ENCODE assay signal across 8 cellular contexts in the genomic region with DNA sequence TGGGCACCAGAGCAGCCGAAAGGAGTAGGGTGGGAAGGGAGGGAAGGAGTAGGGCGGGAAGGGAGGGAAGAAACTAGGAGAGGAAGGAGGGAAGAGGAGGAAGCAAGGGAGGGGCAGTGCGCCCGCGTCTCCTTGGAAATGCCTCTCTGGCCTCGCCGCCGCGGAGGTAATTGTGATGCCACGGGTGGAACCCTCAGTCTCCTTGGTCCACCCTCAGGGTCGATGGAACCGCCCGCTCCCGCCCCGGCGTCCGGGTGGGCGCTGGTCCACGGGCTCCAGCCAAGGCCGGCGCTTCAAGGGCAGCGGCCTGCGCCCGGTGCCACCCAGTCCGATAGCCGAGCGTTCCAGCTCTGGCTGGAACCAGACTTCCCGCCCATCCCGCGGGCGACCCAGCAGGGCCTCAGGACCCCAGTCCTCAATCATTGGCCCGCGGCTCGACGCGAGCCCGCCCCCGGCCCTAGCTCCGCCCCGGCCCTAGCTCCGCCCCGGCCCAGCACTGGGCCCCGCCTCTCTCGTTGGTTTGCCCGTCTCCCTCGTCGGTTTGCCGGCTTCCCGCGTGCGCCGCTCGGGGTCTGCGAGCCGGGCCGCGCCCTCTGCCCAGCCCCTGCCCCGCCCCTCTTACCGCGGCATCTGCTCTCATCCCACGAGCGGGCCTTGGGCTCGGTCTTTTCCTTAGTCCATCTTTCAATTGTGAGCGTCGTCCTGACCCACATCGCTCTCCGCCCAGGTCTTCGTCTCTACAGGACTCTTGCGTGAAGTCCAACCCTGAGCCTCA. TPM values are rescaled to one million over a fixed set of nuclear protein-coding genes. Genes with fewer than 3 reads are reported as not detected.
DNase-seq lines count a peak whose midpoint lies in the region; ATAC-seq and TF ChIP-seq lines count a peak whose summit lies in the region.

No MANE protein-coding gene starts in this region.

- H3K27ac Mint-ChIP-seq in activated naive CD8-positive, alpha-beta T cell treated with anti-CD3 and anti-CD28 coated beads, Interleukin-2, amount 50 U/mL, for 24 hours = peak overlapping the region; percentile 89

- H3K36me3 ChIP-seq in cardiac muscle cell (peaks cover 13% of the 10 kb centered on the region), parathyroid adenoma (ENCODE audit: control insufficient read depth, insufficient read depth, low read length) (no peaks in the 10 kb centered on the region), tibial artery (peaks cover 11 to 28% (median 23%) of the 10 kb centered on the region in 3 donors)

- peaks cover 17% of the 10 kb centered on the region for H3K4me1 Mint-ChIP-seq in activated naive CD8-positive, alpha-beta T cell treated with anti-CD3 and anti-CD28 coated beads, Interleukin-2, amount 50 U/mL, for 24 hours

- H3K27ac ChIP-seq in cardiac muscle cell (peak overlapping the region; percentile 89), parathyroid adenoma (peak overlapping the region; percentile 51), tibial artery (peak overlapping the region; percentile 90 to 98)

- DNase-seq in GM04504 (ENCODE audit: low read depth) (peak; percentile 68), HEK293T (ENCODE audit: extremely low spot score) (peak; percentile 85), NCI-H1092 treated with DMSO at 0.1 percent for 48 hours (lab: John Stamatoyannopoulos, UW) (peak; percentile 89), SKM-1 treated with dmso at 0.1 percent for 144 hours (lab: John Stamatoyannopoulos, UW; ENCODE audit: unreplicated experiment) (peak; percentile 65), cardiac muscle cell (ENCODE audit: low read depth in 1 of 2, low spot score in 1 of 2) (peak; percentile 95 to 97), tibial artery (peak; percentile 89 to 96)
- peak; percentile 95 for DNase-seq in activated naive CD8-positive, alpha-beta T cell treated with anti-CD3 and anti-CD28 coated beads, Interleukin-2, amount 50 U/mL, for 24 hours

- no peak for TF ChIP-seq CTCF in cardiac muscle cell (IDR thresholded peaks at IDR 0.05; ENCODE audit: low read depth, low read length)
- TF ChIP-seq CTCF in parathyroid adenoma (IDR thresholded peaks at IDR 0.05) = peak; percentile 48
- TF ChIP-seq CTCF in tibial artery (IDR thresholded peaks at IDR 0.05) = no peak

- H3K27me3 ChIP-seq in cardiac muscle cell = no peaks in the 10 kb centered on the region
- no peaks in the 10 kb centered on the region for H3K27me3 ChIP-seq in parathyroid adenoma (ENCODE audit: control insufficient read depth, insufficient read depth, low read length)
- no peaks in the 10 kb centered on the region for H3K27me3 ChIP-seq in tibial artery

- H3K4me1 ChIP-seq in cardiac muscle cell (ENCODE audit: low read depth) = peaks cover 12% of the 10 kb centered on the region
- H3K4me1 ChIP-seq in parathyroid adenoma = no peaks in the 10 kb centered on the region
- H3K4me1 ChIP-seq in tibial artery = peaks cover 0 to 23% (median 15%) of the 10 kb centered on the region in 4 donors

- POLR2A ChIA-PET in HEK293T (lab: Yijun Ruan, JAX) = interaction anchor here (0.7 to 15.7 kb wide), 18 partner anchors 9 to 241 kb away, joined by 3 to 309 read pairs (median 4); partner anchors contain the start of genes BLTP2, FAM222B, NEK8 and PHF12

- peak overlapping the region; percentile 94 for H2AFZ ChIP-seq in parathyroid adenoma

- peak overlapping the region; percentile 67 for H3K4me2 ChIP-seq in parathyroid adenoma (ENCODE audit: low read length)

- peaks cover 3% of the 10 kb centered on the region for H3K36me3 Mint-ChIP-seq in activated naive CD8-positive, alpha-beta T cell treated with anti-CD3 and anti-CD28 coated beads, Interleukin-2, amount 50 U/mL, for 24 hours (ENCODE audit: low read depth)

- H3K27me3 Mint-ChIP-seq in activated naive CD8-positive, alpha-beta T cell treated with anti-CD3 and anti-CD28 coated beads, Interleukin-2, amount 50 U/mL, for 24 hours = peaks cover 14% of the 10 kb centered on the region

- H3K4me3 ChIP-seq in cardiac muscle cell (peak overlapping the region; percentile 36), parathyroid adenoma (ENCODE audit: low read depth, low read length) (peak overlapping the region; percentile 60), tibial artery (peak overlapping the region; percentile 60 to 72)

- intact Hi-C loops in tibial artery (cut with DNase I; ENCODE audit: low total_unique reads) = no loop called here

- peak overlapping the region; percentile 83 for H3K4me3 Mint-ChIP-seq in activated naive CD8-positive, alpha-beta T cell treated with anti-CD3 and anti-CD28 coated beads, Interleukin-2, amount 50 U/mL, for 24 hours

- ATAC-seq in activated naive CD8-positive, alpha-beta T cell treated with anti-CD3 and anti-CD28 coated beads, Interleukin-2, amount 50 U/mL, for 24 hours = peak; percentile 87

- H3K9me3 ChIP-seq in cardiac muscle cell (ENCODE audit: low read depth) (no peaks in the 10 kb centered on the region), parathyroid adenoma (ENCODE audit: control insufficient read depth, low read length) (no peaks in the 10 kb centered on the region), tibial artery (no peaks in the 10 kb centered on the region)

- CTCF ChIA-PET in HEK293T (lab: Yijun Ruan, JAX) = interaction anchor here (0.7 to 2.8 kb wide), 6 partner anchors 8 to 122 kb away, joined by 3 to 14 read pairs (median 4); partner anchors contain the start of genes RPL23A and TLCD1

- H3K9me3 Mint-ChIP-seq in activated naive CD8-positive, alpha-beta T cell treated with anti-CD3 and anti-CD28 coated beads, Interleukin-2, amount 50 U/mL, for 24 hours = no peaks in the 10 kb centered on the region

- H3K79me2 ChIP-seq in parathyroid adenoma = no peaks in the 10 kb centered on the region

- peak overlapping the region; percentile 30 for H3K9ac ChIP-seq in parathyroid adenoma

TF ChIP-seq in HEK293T, 16 proteins besides CTCF, POLR2A, EP300 and RAD21:
- TF ChIP-seq FOXM1 (IDR thresholded peaks at IDR 0.05; ENCODE audit: borderline replicate concordance) = no peak
- no peak for TF ChIP-seq FOXA1 (IDR thresholded peaks at IDR 0.05)
- TF ChIP-seq SP1 (IDR thresholded peaks at IDR 0.05) = no peak; the same call in 1 of the 2 replicates
- no peak for TF ChIP-seq LEF1 (IDR thresholded peaks at IDR 0.05; ENCODE audit: borderline replicate concordance)
- TF ChIP-seq NFRKB (IDR thresholded peaks at IDR 0.05) = no peak
- no peak for TF ChIP-seq CTBP1 (IDR thresholded peaks at IDR 0.05; ENCODE audit: borderline replicate concordance)
- no peak for TF ChIP-seq FOXK2 (IDR thresholded peaks at IDR 0.05)
- no peak for TF ChIP-seq SUZ12 (IDR thresholded peaks at IDR 0.05)
- TF ChIP-seq L3MBTL2 (conservative IDR thresholded peaks at IDR 0.05) = peak; percentile 94
- TF ChIP-seq TARDBP (IDR thresholded peaks at IDR 0.05) = no peak
- TF ChIP-seq BHLHE40 (IDR thresholded peaks at IDR 0.05; ENCODE audit: borderline replicate concordance) = no peak
- TF ChIP-seq ZNF384 (IDR thresholded peaks at IDR 0.05) = no peak
- no peak for TF ChIP-seq ARNT (IDR thresholded peaks at IDR 0.05)
- no peak for TF ChIP-seq PKNOX1 (IDR thresholded peaks at IDR 0.05)
- no peak; the same call in 1 of the 2 replicates for TF ChIP-seq HDGF (IDR thresholded peaks at IDR 0.05; ENCODE audit: borderline replicate concordance)
- TF ChIP-seq ELF4 (IDR thresholded peaks at IDR 0.05) = 0 out of 2 replicates have a peak, but pooled peaks have one; percentile 34

RNA-seq across cellular contexts. Expression of gene PROCA1, which starts 0.6 kb away (rescaled TPM):
- 19.4 and 44.8 TPM in 2 replicates for total RNA-seq in cardiac muscle cell
- polyA plus RNA-seq in cardiac muscle cell = 7.8 and 11.1 TPM in 2 replicates

RNA-seq across cellular contexts. Expression of gene RAB34, which starts 6.5 kb away (rescaled TPM):
- total RNA-seq in cardiac muscle cell = 256 and 276 TPM in 2 replicates
- 177 and 186 TPM in 2 replicates for polyA plus RNA-seq in cardiac muscle cell

RNA-seq across cellular contexts. Expression of gene RPL23A, which starts 8.7 kb away (rescaled TPM):
- 332 and 489 TPM in 2 replicates for total RNA-seq in cardiac muscle cell
- polyA plus RNA-seq in cardiac muscle cell = 944 and 1,028 TPM in 2 replicates

RNA-seq across cellular contexts. Expression of gene TLCD1, which starts 14.9 kb away (rescaled TPM):
- 3.0 and 7.8 TPM in 2 replicates for total RNA-seq in cardiac muscle cell
- polyA plus RNA-seq in cardiac muscle cell = 7.2 and 15.4 TPM in 2 replicates

RNA-seq across cellular contexts. Expression of gene NEK8, which starts 17.5 kb away (rescaled TPM):
- total RNA-seq in cardiac muscle cell = 5.0 and 7.7 TPM in 2 replicates
- 9.0 and 13.6 TPM in 2 replicates for polyA plus RNA-seq in cardiac muscle cell

Comparison
In these comparisons a context has a peak if more than half of its experiments do, and no peak if none do; other contexts are left out.
1. Peak in every context shown above with its lines: DNase-seq, ATAC-seq, H3K4me3 ChIP-seq and H3K27ac ChIP-seq.